In genomic region chr12:130519-130918, GRCh38 we compare ENCODE assay signal across 25 cellular contexts.
"Had no signal": no experiment of that assay in that cellular context is flagged by ENCODE, and none has a peak within 500 bp of the region (broad histone marks: within the 10 kb centered on the region; RNA-seq: fewer than 3 reads in every experiment).

No MANE protein-coding gene starts in this region.

- H3K4me1 ChIP-seq: stomach, suprapubic skin, testis, thyroid gland, tibial artery, tibial nerve, transverse colon, upper lobe of left lung, upper lobe of right lung, uterus, vagina had no signal

- H3K27me3 ChIP-seq: testis, thyroid gland, transverse colon, upper lobe of left lung, upper lobe of right lung, uterus, vagina had no signal

- H3K9me3 ChIP-seq: stomach, suprapubic skin, testis, thoracic aorta, thyroid gland, tibial artery, tibial nerve, transverse colon, upper lobe of left lung, upper lobe of right lung, uterus, vagina had no signal

- DNase-seq: stimulated activated CD4-positive, alpha-beta T cell treated with anti-CD3 and anti-CD28 coated beads, Interleukin-2, amount 100 ng/mL, for 48 hours; stimulated activated CD4-positive, alpha-beta T cell treated with anti-CD3 and anti-CD28 coated beads, Interleukin-4, amount 100 ng/mL, for 1 hour; stimulated activated CD4-positive, alpha-beta T cell treated with anti-CD3 and anti-CD28 coated beads, Interleukin-4, amount 100 ng/mL, for 24 hours; stimulated activated CD4-positive, alpha-beta T cell treated with anti-CD3 and anti-CD28 coated beads, Interleukin-4, amount 100 ng/mL, for 4 hours; stimulated activated CD8-positive, alpha-beta memory T cell treated with anti-CD3 and anti-CD28 coated beads, Interleukin-4, amount 100 ng/mL, for 48 hours; stimulated activated naive B cell treated with anti-CD40 and anti-IgM and Interleukin-4, amounts not matched to agents 10 μg/mL and 1 μg/mL and 100 μg/mL, for 72 hours; stimulated activated naive CD4-positive, alpha-beta T cell; stimulated activated naive CD4-positive, alpha-beta T cell treated with Interleukin-2 at 50 U/mL for 16 hours; stimulated activated naive CD8-positive, alpha-beta T cell treated with anti-CD3 and anti-CD28 coated beads, Interleukin-15, amount 100 ng/mL, for 72 hours; stimulated activated naive CD8-positive, alpha-beta T cell treated with anti-CD3 and anti-CD28 coated beads, Interleukin-15, Interleukin-2, amounts not matched to agents 100 U/mL and 50 U/mL, for 24 hours; stomach; testis; thyroid gland; tibial artery; transverse colon; trophoblast cell; upper lobe of right lung; uterus had no signal

- H3K36me3 ChIP-seq: stomach, suprapubic skin, thoracic aorta, thyroid gland, tibial artery, tibial nerve, transverse colon, upper lobe of left lung, upper lobe of right lung, uterus, vagina had no signal

- H3K27ac ChIP-seq: stomach, suprapubic skin, testis, thoracic aorta, thyroid gland, tibial artery, tibial nerve, transverse colon, upper lobe of left lung, upper lobe of right lung, uterus, vagina had no signal

- ATAC-seq: stimulated activated effector memory CD8-positive, alpha-beta T cell treated with anti-CD3 and anti-CD28 coated beads, Interleukin-12 subunit alpha, Interleukin-12 subunit beta, amount 100 ng/mL, for 72 hours; stimulated activated memory B cell treated with anti-CD40 and anti-IgM and Interleukin-4, amounts not matched to agents 10 μg/mL and 1 μg/mL and 100 μg/mL, for 72 hours; stimulated activated naive B cell treated with anti-CD40 and anti-IgM and Interleukin-4, amounts not matched to agents 10 μg/mL and 1 μg/mL and 100 μg/mL, for 72 hours; stimulated activated naive CD8-positive, alpha-beta T cell treated with anti-CD3 and anti-CD28 coated beads, Interleukin-15, amount 100 ng/mL, for 72 hours; stimulated activated naive CD8-positive, alpha-beta T cell treated with anti-CD3 and anti-CD28 coated beads, Interleukin-15, Interleukin-2, amounts not matched to agents 100 U/mL and 50 U/mL, for 24 hours; upper lobe of right lung had no signal

- H3K4me3 ChIP-seq: stomach, suprapubic skin, testis, thoracic aorta, thyroid gland, tibial artery, tibial nerve, transverse colon, upper lobe of left lung, upper lobe of right lung, uterus, vagina had no signal
